ENCODE assay signal across 14 cellular contexts in the genomic region with DNA sequence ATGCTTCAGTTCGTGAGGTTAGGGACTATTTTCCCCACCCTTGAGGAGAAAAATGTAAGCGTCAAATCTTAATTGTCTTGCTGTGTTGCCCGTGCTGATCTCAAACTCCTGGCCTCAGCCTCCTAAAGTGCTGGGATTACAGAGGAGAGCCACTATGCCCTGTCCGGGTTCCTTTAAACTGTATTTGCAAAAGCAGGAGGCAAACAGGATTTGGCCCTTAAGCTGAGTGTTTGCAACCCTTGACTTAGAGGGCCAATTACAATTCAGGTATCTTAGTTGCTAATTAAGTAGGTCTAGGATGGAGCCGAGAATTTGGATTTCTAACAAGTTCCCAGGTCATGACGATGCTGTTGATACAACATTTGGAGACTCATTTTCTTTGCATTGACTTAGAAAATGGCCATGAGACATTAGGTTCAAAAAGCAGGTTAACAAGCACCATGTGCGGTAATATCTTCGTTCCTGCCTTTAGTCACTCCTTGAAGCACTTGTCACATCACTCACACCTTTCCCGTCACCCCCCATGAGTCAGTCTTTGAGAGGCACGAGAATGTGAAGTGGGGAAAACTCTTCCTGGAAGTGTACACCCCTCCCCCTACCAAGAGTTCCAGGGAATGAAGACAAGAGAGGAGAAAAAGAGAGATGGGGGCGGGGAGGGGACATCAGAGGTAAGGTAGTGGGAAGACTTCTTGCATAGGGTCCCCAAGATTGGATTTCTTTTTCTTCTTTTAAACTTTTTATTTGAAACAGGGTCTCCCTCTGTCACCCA. TPM values are rescaled to one million over a fixed set of nuclear protein-coding genes. Genes with fewer than 3 reads are reported as not detected.
DNase-seq lines count a peak whose midpoint lies in the region; ATAC-seq and TF ChIP-seq lines count a peak whose summit lies in the region.
"Had no signal": no experiment of that assay in that cellular context is flagged by ENCODE, and none has a peak within 500 bp of the region (broad histone marks: within the 10 kb centered on the region; RNA-seq: fewer than 3 reads in every experiment).

No MANE protein-coding gene starts in this region.

- no peaks in the 10 kb centered on the region for H3K9me3 ChIP-seq in WERI-Rb-1 (ENCODE audit: severe bottlenecking)

- H3K4me3 ChIP-seq in WERI-Rb-1 (ENCODE audit: low read depth, low read length) (no peak overlapping the region), brain microvascular endothelial cell (ENCODE audit: low read depth, low read length) (no peak overlapping the region)

- CTCF ChIA-PET in activated CD4-positive, alpha-beta memory T cell treated with anti-CD3 and anti-CD28 coated beads, Interleukin-2, amount 10 ng/mL, durations not matched to agents 7 days and 5 days (lab: Charles Lee): interaction anchor here (1.1 to 1.8 kb wide), 2 partner anchors 52 to 97 kb away, joined by 3 to 4 read pairs; no protein-coding TSS in a partner anchor

- ATAC-seq in stimulated activated naive CD8-positive, alpha-beta T cell treated with anti-CD3 and anti-CD28 coated beads, Interleukin-15, amount 100 ng/mL, for 72 hours: peak; percentile 35
- no peak for ATAC-seq in GM21723 (IDR thresholded peaks at IDR 0.05; ENCODE audit: unreplicated experiment)
- ATAC-seq: sciatic nerve had no signal

- peak; percentile 59 for DNase-seq in activated T-cell treated with anti-CD3 and anti-CD28 coated beads, Interleukin-2, amount 50 U/mL, for 24 hours
- DNase-seq in activated T-cell treated with anti-CD3 and anti-CD28 coated beads for 4 hours: no peak
- no peak for DNase-seq in activated CD4-positive, alpha-beta memory T cell treated with anti-CD3 and anti-CD28 coated beads, Interleukin-2, amount 10 ng/mL, durations not matched to agents 7 days and 5 days
- DNase-seq in kidney tubule cell (ENCODE audit: low spot score): peak; percentile 68
- DNase-seq in stimulated activated naive CD8-positive, alpha-beta T cell treated with anti-CD3 and anti-CD28 coated beads, Interleukin-15, amount 100 ng/mL, for 72 hours: peak in 1 of 2 donors; percentile 27
- DNase-seq in WERI-Rb-1: no peak
- no peak for DNase-seq in brain microvascular endothelial cell
- DNase-seq: DMS79; effector CD4-positive, alpha-beta T cell; NCI-H1930; T1000 had no signal

- H3K36me3 Mint-ChIP-seq in activated T-cell treated with anti-CD3 and anti-CD28 coated beads, Interleukin-2, amount 50 U/mL, for 24 hours (ENCODE audit: low read depth): peaks cover 53% of the 10 kb centered on the region
- peaks cover 28% of the 10 kb centered on the region for H3K36me3 Mint-ChIP-seq in activated CD4-positive, alpha-beta memory T cell treated with anti-CD3 and anti-CD28 coated beads, Interleukin-2, amount 10 ng/mL, durations not matched to agents 7 days and 5 days (ENCODE audit: low read depth)

- POLR2A ChIA-PET in activated CD4-positive, alpha-beta memory T cell treated with anti-CD3 and anti-CD28 coated beads, Interleukin-2, amount 10 ng/mL, durations not matched to agents 7 days and 5 days (lab: Charles Lee): interaction anchor here (1.5 to 2.3 kb wide), 2 partner anchors 13 to 22 kb away, joined by 5 to 8 read pairs; partner anchors contain the start of gene NR1H2

- TF ChIP-seq CTCF in WERI-Rb-1 (IDR thresholded peaks at IDR 0.05; ENCODE audit: low read depth, low read length) (no peak), brain microvascular endothelial cell (IDR thresholded peaks at IDR 0.05; ENCODE audit: low read depth, low read length, missing control alignments) (no peak)

- in situ Hi-C loops in brain microvascular endothelial cell (cut with HindIII; ENCODE audit: low pct_ligation_motif_present, low sequenced_read_pairs): no loop called here

- H3K27ac ChIP-seq in WERI-Rb-1: no peak overlapping the region
- no peak overlapping the region for H3K27ac ChIP-seq in brain microvascular endothelial cell

- peaks cover 84% of the 10 kb centered on the region for H3K4me1 Mint-ChIP-seq in activated T-cell treated with anti-CD3 and anti-CD28 coated beads, Interleukin-2, amount 50 U/mL, for 24 hours (ENCODE audit: low read depth)
- H3K4me1 Mint-ChIP-seq in activated CD4-positive, alpha-beta memory T cell treated with anti-CD3 and anti-CD28 coated beads, Interleukin-2, amount 10 ng/mL, durations not matched to agents 7 days and 5 days: peaks cover 82% of the 10 kb centered on the region
- peaks cover 91% of the 10 kb centered on the region for H3K4me1 Mint-ChIP-seq in stimulated activated naive CD8-positive, alpha-beta T cell treated with anti-CD3 and anti-CD28 coated beads, Interleukin-15, amount 100 ng/mL, for 72 hours

- no peaks in the 10 kb centered on the region for H3K36me3 ChIP-seq in WERI-Rb-1
- no peaks in the 10 kb centered on the region for H3K36me3 ChIP-seq in brain microvascular endothelial cell (replicated peaks)

- H3K27me3 ChIP-seq in WERI-Rb-1 (ENCODE audit: insufficient read depth, low read depth, severe bottlenecking) (no peaks in the 10 kb centered on the region), brain microvascular endothelial cell (replicated peaks) (no peaks in the 10 kb centered on the region)

- H3K4me3 Mint-ChIP-seq in activated T-cell treated with anti-CD3 and anti-CD28 coated beads, Interleukin-2, amount 50 U/mL, for 24 hours: peak overlapping the region; percentile 65
- no peak overlapping the region for H3K4me3 Mint-ChIP-seq in activated CD4-positive, alpha-beta memory T cell treated with anti-CD3 and anti-CD28 coated beads, Interleukin-2, amount 10 ng/mL, durations not matched to agents 7 days and 5 days
- peak overlapping the region; percentile 69 to 81 for H3K4me3 Mint-ChIP-seq in stimulated activated naive CD8-positive, alpha-beta T cell treated with anti-CD3 and anti-CD28 coated beads, Interleukin-15, amount 100 ng/mL, for 72 hours

- no peaks in the 10 kb centered on the region for H3K27me3 Mint-ChIP-seq in activated T-cell treated with anti-CD3 and anti-CD28 coated beads, Interleukin-2, amount 50 U/mL, for 24 hours
- H3K27me3 Mint-ChIP-seq in activated CD4-positive, alpha-beta memory T cell treated with anti-CD3 and anti-CD28 coated beads, Interleukin-2, amount 10 ng/mL, durations not matched to agents 7 days and 5 days: no peaks in the 10 kb centered on the region
- no peaks in the 10 kb centered on the region for H3K27me3 Mint-ChIP-seq in stimulated activated naive CD8-positive, alpha-beta T cell treated with anti-CD3 and anti-CD28 coated beads, Interleukin-15, amount 100 ng/mL, for 72 hours

- peaks cover 15% of the 10 kb centered on the region for H3K9me3 Mint-ChIP-seq in activated T-cell treated with anti-CD3 and anti-CD28 coated beads, Interleukin-2, amount 50 U/mL, for 24 hours
- H3K9me3 Mint-ChIP-seq in activated CD4-positive, alpha-beta memory T cell treated with anti-CD3 and anti-CD28 coated beads, Interleukin-2, amount 10 ng/mL, durations not matched to agents 7 days and 5 days: peaks cover 7% of the 10 kb centered on the region
- peaks cover 0 to 20% of the 10 kb centered on the region in 2 donors for H3K9me3 Mint-ChIP-seq in stimulated activated naive CD8-positive, alpha-beta T cell treated with anti-CD3 and anti-CD28 coated beads, Interleukin-15, amount 100 ng/mL, for 72 hours

- peak overlapping the region; percentile 95 for H3K27ac Mint-ChIP-seq in activated T-cell treated with anti-CD3 and anti-CD28 coated beads, Interleukin-2, amount 50 U/mL, for 24 hours
- peak overlapping the region; percentile 91 for H3K27ac Mint-ChIP-seq in activated CD4-positive, alpha-beta memory T cell treated with anti-CD3 and anti-CD28 coated beads, Interleukin-2, amount 10 ng/mL, durations not matched to agents 7 days and 5 days
- peak overlapping the region; percentile 86 to 92 for H3K27ac Mint-ChIP-seq in stimulated activated naive CD8-positive, alpha-beta T cell treated with anti-CD3 and anti-CD28 coated beads, Interleukin-15, amount 100 ng/mL, for 72 hours

RNA-seq across cellular contexts. Expression of gene NAPSA, which starts 2.6 kb away (rescaled TPM):
- 1 to 10 TPM; 3.2 to 3.9 TPM for total RNA-seq in activated CD4-positive, alpha-beta memory T cell treated with anti-CD3 and anti-CD28 coated beads, Interleukin-2, amount 10 ng/mL, durations not matched to agents 7 days and 5 days

RNA-seq across cellular contexts. Expression of gene NR1H2, which starts 13.4 kb away (rescaled TPM):
- 10 to 100 TPM; 79.7 to 86.2 TPM for total RNA-seq in activated CD4-positive, alpha-beta memory T cell treated with anti-CD3 and anti-CD28 coated beads, Interleukin-2, amount 10 ng/mL, durations not matched to agents 7 days and 5 days

RNA-seq across cellular contexts. Expression of gene POLD1, which starts 21.3 kb away (rescaled TPM):
- 100 to 1,000 TPM; 117 to 119 TPM for total RNA-seq in activated CD4-positive, alpha-beta memory T cell treated with anti-CD3 and anti-CD28 coated beads, Interleukin-2, amount 10 ng/mL, durations not matched to agents 7 days and 5 days

RNA-seq across cellular contexts. Expression of gene KCNC3, which starts 33.7 kb away (rescaled TPM):
- total RNA-seq in activated CD4-positive, alpha-beta memory T cell treated with anti-CD3 and anti-CD28 coated beads, Interleukin-2, amount 10 ng/mL, durations not matched to agents 7 days and 5 days: 1 to 10 TPM; 4.2 to 4.3 TPM

RNA-seq across cellular contexts. Expression of gene SPIB, which starts 55.9 kb away (rescaled TPM):
- total RNA-seq in activated CD4-positive, alpha-beta memory T cell treated with anti-CD3 and anti-CD28 coated beads, Interleukin-2, amount 10 ng/mL, durations not matched to agents 7 days and 5 days: under 1 TPM in 1 of 2 experiments, not detected in 1; 0.18 TPM
- total RNA-seq: temporal lobe had no signal

Comparison
In these comparisons a context has a peak if more than half of its experiments do, and no peak if none do; other contexts are left out.
1. DNase-seq: peak in activated T-cell treated with anti-CD3 and anti-CD28 coated beads, Interleukin-2, amount 50 U/mL, for 24 hours (single experiment) and kidney tubule cell (single experiment); none in activated T-cell treated with anti-CD3 and anti-CD28 coated beads for 4 hours (single experiment), activated CD4-positive, alpha-beta memory T cell treated with anti-CD3 and anti-CD28 coated beads, Interleukin-2, amount 10 ng/mL, durations not matched to agents 7 days and 5 days (single experiment), WERI-Rb-1 (single experiment) and brain microvascular endothelial cell (single experiment).
2. Peak in every context shown above with its lines, with median percentiles within 50 percentile points of each other: H3K27ac Mint-ChIP-seq.